Comparison of ENCODE assay signal across 8 cellular contexts in genomic region chr14:94036328-94037167, GRCh38. TPM values are rescaled to one million over a fixed set of nuclear protein-coding genes. Genes with fewer than 3 reads are reported as not detected.
DNase-seq lines count a peak whose midpoint lies in the region; ATAC-seq and TF ChIP-seq lines count a peak whose summit lies in the region.

No MANE protein-coding gene starts in this region.

- H3K9me3 ChIP-seq in A673 (ENCODE audit: low read depth, low read length, poor library complexity, severe bottlenecking), result no peaks in the 10 kb centered on the region

- H3K27me3 ChIP-seq in A673 (replicated peaks; ENCODE audit: insufficient read depth, low read depth, low read length, poor library complexity), result no peaks in the 10 kb centered on the region
- H3K27me3 ChIP-seq in dorsolateral prefrontal cortex, result no peaks in the 10 kb centered on the region

- H3K4me3 ChIP-seq in A673 (ENCODE audit: low read depth, low read length, poor library complexity, severe bottlenecking), result no peak overlapping the region
- H3K4me3 ChIP-seq in dorsolateral prefrontal cortex, result no peak overlapping the region

- intact Hi-C loops in A673 (cut with micrococcal nuclease; ENCODE audit: unreplicated experiment) (loop anchor here (1.0 kb wide), 1 partner anchor 100 kb away; no protein-coding TSS in a partner anchor), dorsolateral prefrontal cortex (cut with DNase I) (loop anchor here (2.0 to 5.0 kb wide), 3 partner anchors 100 to 146 kb away; no protein-coding TSS in a partner anchor)

- no TSS peak for BruUV-seq in A673 (replicated peaks; lab: Mats Ljungman, UMichigan)

- H3K4me1 ChIP-seq in A673 (ENCODE audit: insufficient read depth, low read length, poor library complexity, severe bottlenecking), result no peaks in the 10 kb centered on the region

- in situ Hi-C loops in GM13977 (cut with MboI; ENCODE audit: low pct_unique_long_range_greater_than_20kb, low sequenced_read_pairs, unreplicated experiment), result loop anchor here (25.0 kb wide), 1 partner anchor 101 kb away; the partner anchor contains the start of gene IFI27L2

- no peaks in the 10 kb centered on the region for H3K36me3 ChIP-seq in A673 (ENCODE audit: insufficient read depth, low read length, poor library complexity, severe bottlenecking)

- TF ChIP-seq CTCF in A673 (conservative IDR thresholded peaks at IDR 0.05; ENCODE audit: low read depth, low read length) (peak; percentile 83), GM13977 (IDR thresholded peaks at IDR 0.05; ENCODE audit: extremely low read depth, insufficient read depth, missing control alignments) (peak; percentile 82), dorsolateral prefrontal cortex (IDR thresholded peaks at IDR 0.05 in 54 of 56, conservative IDR thresholded peaks at IDR 0.05 in 2 of 56; ENCODE audit: low read depth in 1 of 56, partially characterized antibody in 56 of 56) (peak; percentile 42 to 87 (median 76))

- DNase-seq in A673 (ENCODE audit: low spot score) (peak; percentile 68), GM13977 (ENCODE audit: low spot score) (peak; percentile 84), NCI-H345 (lab: John Stamatoyannopoulos, UW) (peak; percentile 66), dorsolateral prefrontal cortex (peak in 8 of 10 donors; percentile 51 to 77 (median 65)), medulla oblongata (ENCODE audit: extremely low spot score) (peak; percentile 74)
- DNase-seq in activated CD4-positive, alpha-beta T cell treated with anti-CD3 and anti-CD28 coated beads, Interleukin-2, amount 50 U/mL, for 4 hours, result peak; percentile 69
- peak; percentile 58 to 73 for DNase-seq in stimulated activated CD8-positive, alpha-beta memory T cell treated with anti-CD3 and anti-CD28 coated beads, Interleukin-2, amount 100 ng/mL, for 48 hours (ENCODE audit: low read depth in 2 of 2)

- POLR2A ChIA-PET in A673 (lab: Charles Lee; ENCODE audit: low non-redundant PET), result interaction anchor here (0.6 kb wide), 1 partner anchor 13 kb away, joined by 4 read pairs; no protein-coding TSS in a partner anchor

- H3K27ac ChIP-seq in A673 (ENCODE audit: low read depth, low read length, poor library complexity, severe bottlenecking), result no peak overlapping the region
- H3K27ac ChIP-seq in dorsolateral prefrontal cortex, result peak overlapping the region in 20 of 59 donors; percentile 3 to 64 (median 44)

- CTCF ChIA-PET in A673 (lab: Charles Lee), result interaction anchor here (1.2 to 1.3 kb wide), 3 partner anchors 96 to 102 kb away, joined by 3 to 26 read pairs (median 5); no protein-coding TSS in a partner anchor

- peak; percentile 88 for ATAC-seq in HG02981 (IDR thresholded peaks at IDR 0.05; ENCODE audit: unreplicated experiment)

RNA-seq across cellular contexts. Expression of gene OTUB2, which starts 10.4 kb away (rescaled TPM):
- 1.1 and 2.3 TPM in 2 replicates for total RNA-seq in A673 (2021)
- 1 to 10 TPM in 117 of 120 experiments, under 1 TPM in 3; 0.49 to 4.7 (median 2.3) TPM for total RNA-seq in dorsolateral prefrontal cortex

RNA-seq across cellular contexts. Expression of gene CCDC197, which starts 39.4 kb away (rescaled TPM):
- not detected in 2 replicates for total RNA-seq in A673 (2021)
- under 1 TPM in 2 of 120 experiments, not detected in 118; 0.38 to 0.95 TPM for total RNA-seq in dorsolateral prefrontal cortex

RNA-seq across cellular contexts. Expression of gene DDX24, which starts 44.5 kb away (rescaled TPM):
- total RNA-seq in A673 (2021) (195 and 203 TPM in 2 replicates), dorsolateral prefrontal cortex (100 to 1,000 TPM; 170 to 541 (median 413) TPM)

RNA-seq across cellular contexts. Expression of gene IFI27L1, which starts 44.6 kb away (rescaled TPM):
- total RNA-seq in A673 (2021) (14.7 and 17.5 TPM in 2 replicates), dorsolateral prefrontal cortex (10 to 100 TPM; 13.3 to 47.8 (median 25.5) TPM)
